ENCODE assay signal across 2 cellular contexts in genomic region chr20:17786221-17786718, GRCh38.
TF ChIP-seq lines count a peak whose summit lies in the region.

No MANE protein-coding gene starts in this region.

TF ChIP-seq in H1, 55 proteins besides CTCF, POLR2A, EP300 and RAD21:
- TF ChIP-seq GABPA (IDR thresholded peaks at IDR 0.05; ENCODE audit: borderline replicate concordance, insufficient read depth, low read length) (no peak), MAFK (IDR thresholded peaks at IDR 0.05; ENCODE audit: low read depth, low read length) (no peak), FOSL1 (IDR thresholded peaks at IDR 0.05; ENCODE audit: insufficient read depth, low read depth, low read length) (no peak), TAF1 (IDR thresholded peaks at IDR 0.05; ENCODE audit: low read depth, low read length) (no peak), SIRT6 (IDR thresholded peaks at IDR 0.05; ENCODE audit: low read length) (no peak), E2F6 (IDR thresholded peaks at IDR 0.05) (no peak), TEAD4 (IDR thresholded peaks at IDR 0.05; ENCODE audit: low read depth, low read length) (no peak), KDM1A (IDR thresholded peaks at IDR 0.05; ENCODE audit: borderline replicate concordance, low read length) (no peak), TCF12 (IDR thresholded peaks at IDR 0.05; ENCODE audit: low read depth, low read length) (no peak), YY1 (IDR thresholded peaks at IDR 0.05; ENCODE audit: low read depth, low read length) (no peak), SIN3A (conservative IDR thresholded peaks at IDR 0.05 in 1 of 2, IDR thresholded peaks at IDR 0.05 in 1 of 2; ENCODE audit: low read depth in 1 of 2, low read length in 2 of 2) (no peak), POLR2AphosphoS5 (IDR thresholded peaks at IDR 0.05; ENCODE audit: low read depth, low read length) (no peak), CBX8 (IDR thresholded peaks at IDR 0.05; ENCODE audit: borderline replicate concordance, low read depth, low read length) (no peak), JUN (IDR thresholded peaks at IDR 0.05; ENCODE audit: low read depth, low read length) (no peak), SRF (IDR thresholded peaks at IDR 0.05; ENCODE audit: low read depth, low read length) (no peak), GTF2F1 (IDR thresholded peaks at IDR 0.05; ENCODE audit: borderline replicate concordance, low read depth, low read length) (no peak), HDAC2 (IDR thresholded peaks at IDR 0.05; ENCODE audit: borderline replicate concordance in 1 of 2, low read depth in 2 of 2, low read length in 2 of 2) (no peak), MAX (IDR thresholded peaks at IDR 0.05) (no peak), CHD1 (IDR thresholded peaks at IDR 0.05; ENCODE audit: low read depth, low read length) (no peak), SIX5 (IDR thresholded peaks at IDR 0.05; ENCODE audit: low read depth, low read length) (no peak)
TF ChIP-seq in H1: peak in this region for 0.

TF ChIP-seq in HepG2, 621 proteins besides CTCF, POLR2A, EP300 and RAD21:
- TF ChIP-seq ELF1 (CRISPR knock-in tag; IDR thresholded peaks at IDR 0.05) (0 out of 2 replicates have a peak, but pooled peaks have one; percentile 16), NFE2L1 (CRISPR knock-in tag; IDR thresholded peaks at IDR 0.05; ENCODE audit: borderline replicate concordance) (no peak), ZNF724P (CRISPR knock-in tag; IDR thresholded peaks at IDR 0.05; ENCODE audit: borderline replicate concordance) (0 out of 2 replicates have a peak, but pooled peaks have one; percentile 30), GPN1 (CRISPR knock-in tag; IDR thresholded peaks at IDR 0.05; ENCODE audit: borderline replicate concordance) (no peak), ZNF687 (CRISPR knock-in tag; IDR thresholded peaks at IDR 0.05) (peak; percentile 30; the same call in 1 of the 2 replicates), ZNF747 (CRISPR knock-in tag; IDR thresholded peaks at IDR 0.05; ENCODE audit: borderline replicate concordance) (0 out of 2 replicates have a peak, but pooled peaks have one; percentile 53)
TF ChIP-seq in HepG2: peak in this region for 4.
